11 cellular contexts compared by ENCODE assay signal in genomic region chr15:39628131-39628482, GRCh38. TPM values are rescaled to one million over a fixed set of nuclear protein-coding genes. Genes with fewer than 3 reads are reported as not detected.
DNase-seq lines count a peak whose midpoint lies in the region; ATAC-seq and TF ChIP-seq lines count a peak whose summit lies in the region.
"Had no signal": no experiment of that assay in that cellular context is flagged by ENCODE, and none has a peak within 500 bp of the region (broad histone marks: within the 10 kb centered on the region; RNA-seq: fewer than 3 reads in every experiment).

No MANE protein-coding gene starts in this region.

- POLR2A ChIA-PET in CD8-positive, alpha-beta T cell (lab: Charles Lee) = no interaction called here
- POLR2A ChIA-PET in T-cell (lab: Charles Lee) = interaction anchor here in 1 of 2 donors (0.6 kb wide), 1 partner anchor 47 kb away, joined by 4 read pairs; the partner anchor contains the start of gene THBS1
- POLR2A ChIA-PET in naive thymus-derived CD8-positive, alpha-beta T cell (lab: Charles Lee) = interaction anchor here (0.8 kb wide), 1 partner anchor 20 kb away, joined by 3 read pairs; no protein-coding TSS in a partner anchor

- H3K36me3 Mint-ChIP-seq in CD8-positive, alpha-beta T cell = no peaks in the 10 kb centered on the region
- H3K36me3 Mint-ChIP-seq in T-cell = peaks cover 6% of the 10 kb centered on the region
- no peaks in the 10 kb centered on the region for H3K36me3 Mint-ChIP-seq in naive thymus-derived CD8-positive, alpha-beta T cell

- H3K36me3 ChIP-seq in CD8-positive, alpha-beta T cell (ENCODE audit: insufficient read depth, low read length) = no peaks in the 10 kb centered on the region

- no peaks in the 10 kb centered on the region for H3K9me3 ChIP-seq in CD8-positive, alpha-beta T cell (ENCODE audit: low read length)

- H3K4me3 ChIP-seq in CD8-positive, alpha-beta T cell (ENCODE audit: low read depth, low read length) = no peak overlapping the region
- no peak overlapping the region for H3K4me3 ChIP-seq in fibroblast of pulmonary artery (replicated peaks; ENCODE audit: low read depth, low read length)
- H3K4me3 ChIP-seq: GM23248 had no signal

- H3K27ac ChIP-seq in CD8-positive, alpha-beta T cell (ENCODE audit: low read depth, low read length) = no peak overlapping the region
- H3K27ac ChIP-seq: GM23248 had no signal

- no peak for DNase-seq in CD8-positive, alpha-beta T cell
- DNase-seq in T-cell (no peak), fibroblast of pulmonary artery (ENCODE audit: low read depth) (no peak), SKM-1 treated with dmso at 0.1 percent for 144 hours (lab: John Stamatoyannopoulos, UW; ENCODE audit: unreplicated experiment) (no peak), NOMO-1 treated with DMSO at 0.1 percent for 48 hours (lab: John Stamatoyannopoulos, UW; ENCODE audit: unreplicated experiment) (no peak), SK-N-DZ (ENCODE audit: low spot score) (no peak)
- DNase-seq in naive thymus-derived CD8-positive, alpha-beta T cell = no peak
- no peak for DNase-seq in stimulated activated CD4-positive, alpha-beta T cell treated with anti-CD3 and anti-CD28 coated beads, Interleukin-4, amount 100 ng/mL, for 4 hours
- DNase-seq: DND-41, GM23248, NCI-H1048 had no signal

- no peaks in the 10 kb centered on the region for H3K9me3 Mint-ChIP-seq in CD8-positive, alpha-beta T cell
- H3K9me3 Mint-ChIP-seq in T-cell = no peaks in the 10 kb centered on the region
- peaks cover 0 to 3% (median 0%) of the 10 kb centered on the region in 9 donors for H3K9me3 Mint-ChIP-seq in naive thymus-derived CD8-positive, alpha-beta T cell

- intact Hi-C loops in CD8-positive, alpha-beta T cell (cut with DNase I, micrococcal nuclease) = loop anchor here (2.0 to 5.0 kb wide), 3 partner anchors 36 to 976 kb away; partner anchors contain the start of gene FSIP1 (in 1 of the 2)

- H3K4me1 ChIP-seq in CD8-positive, alpha-beta T cell (ENCODE audit: insufficient read depth, low read length) = peaks cover 69% of the 10 kb centered on the region

- peak overlapping the region; percentile 80 for H3K27ac Mint-ChIP-seq in CD8-positive, alpha-beta T cell
- peak overlapping the region; percentile 92 to 100 for H3K27ac Mint-ChIP-seq in T-cell
- H3K27ac Mint-ChIP-seq in naive thymus-derived CD8-positive, alpha-beta T cell = peak overlapping the region in 8 of 10 donors; percentile 1 to 93 (median 64)

- H3K27me3 ChIP-seq in CD8-positive, alpha-beta T cell (ENCODE audit: insufficient read depth, low read length) = no peaks in the 10 kb centered on the region

- CTCF ChIA-PET in CD8-positive, alpha-beta T cell (lab: Charles Lee) = interaction anchor here (1.2 to 3.5 kb wide), 2 partner anchors 23 to 58 kb away, joined by 4 to 18 read pairs; no protein-coding TSS in a partner anchor
- CTCF ChIA-PET in T-cell (lab: Charles Lee) = interaction anchor here in 1 of 2 donors (3.1 kb wide), 1 partner anchor 129 kb away, joined by 12 read pairs; no protein-coding TSS in a partner anchor

- no peaks in the 10 kb centered on the region for H3K27me3 Mint-ChIP-seq in CD8-positive, alpha-beta T cell (ENCODE audit: low read depth)
- no peaks in the 10 kb centered on the region for H3K27me3 Mint-ChIP-seq in T-cell
- H3K27me3 Mint-ChIP-seq in naive thymus-derived CD8-positive, alpha-beta T cell = no peaks in the 10 kb centered on the region

- TF ChIP-seq CTCF in CD8-positive, alpha-beta T cell (IDR thresholded peaks at IDR 0.05) = no peak
- TF ChIP-seq CTCF in fibroblast of pulmonary artery (IDR thresholded peaks at IDR 0.05; ENCODE audit: low read length, missing control alignments) = peak; percentile 40

- H3K4me1 Mint-ChIP-seq in CD8-positive, alpha-beta T cell (ENCODE audit: low read depth) = peaks cover 77% of the 10 kb centered on the region
- H3K4me1 Mint-ChIP-seq in T-cell = peaks cover 50 to 82% (median 79%) of the 10 kb centered on the region in 3 donors
- peaks cover 34 to 80% (median 56%) of the 10 kb centered on the region in 4 donors for H3K4me1 Mint-ChIP-seq in naive thymus-derived CD8-positive, alpha-beta T cell

- no peak overlapping the region for H3K4me3 Mint-ChIP-seq in CD8-positive, alpha-beta T cell
- H3K4me3 Mint-ChIP-seq in T-cell = peak overlapping the region in 1 of 3 donors; percentile 27
- peak overlapping the region in 3 of 10 donors; percentile 3 to 46 (median 9) for H3K4me3 Mint-ChIP-seq in naive thymus-derived CD8-positive, alpha-beta T cell

- ATAC-seq in CD8-positive, alpha-beta T cell = no peak
- no peak for ATAC-seq in T-cell (replicated peaks in 1 of 4)
- ATAC-seq in naive thymus-derived CD8-positive, alpha-beta T cell = no peak

RNA-seq across cellular contexts. Expression of gene THBS1, which starts 47.2 kb away (rescaled TPM):
- total RNA-seq in CD8-positive, alpha-beta T cell = 10 to 100 TPM; 13.5 to 16.1 TPM
- 1 to 10 TPM; 1.3 to 8.6 (median 7.6) TPM for total RNA-seq in T-cell
- 1 to 10 TPM; 3.8 to 6.5 TPM for total RNA-seq in naive thymus-derived CD8-positive, alpha-beta T cell
- under 1 TPM in 2 of 3 donors, not detected in 1; 0.02 to 0.27 TPM for polyA plus RNA-seq in naive thymus-derived CD8-positive, alpha-beta T cell
- 0.24 TPM in 1 of 2 replicates, not detected in the other for polyA plus RNA-seq in SK-N-DZ (2014; cell fraction: cytosol; rRNA removed)
- not detected in 2 replicates for polyA plus RNA-seq in SK-N-DZ (2014; cell fraction: nucleus; rRNA removed)
